In genomic region chr12:11085419-11085818, GRCh38 we compare ENCODE assay signal across 15 cellular contexts. TPM values are rescaled to one million over a fixed set of nuclear protein-coding genes. Genes with fewer than 3 reads are reported as not detected.
A peak's percentile ranks its signal among the peaks of the same experiment; 100 is the strongest.
DNase-seq lines count a peak whose midpoint lies in the region; ATAC-seq, FAIRE-seq and TF ChIP-seq lines count a peak whose summit lies in the region.
"Had no signal": no experiment of that assay in that cellular context is flagged by ENCODE, and none has a peak within 500 bp of the region (broad histone marks: within the 10 kb centered on the region; RNA-seq: fewer than 3 reads in every experiment).

No MANE protein-coding gene starts in this region.

- 5% methylated on average over 3 of the region's 3 CpGs for WGBS in GM12878 (ENCODE audit: insufficient coverage, insufficient replicate concordance, low lambda C conversion rate, missing lambda C conversion rate)

- RAD21 ChIA-PET in GM12878 (lab: Charles Lee; ENCODE audit: unreplicated experiment): interaction anchor here (0.7 kb wide), 1 partner anchor 86 kb away, joined by 3 read pairs; the partner anchor contains the start of gene SMIM10L1

- no peaks in the 10 kb centered on the region for H3K79me2 ChIP-seq in GM12878 (ENCODE audit: control insufficient read depth, insufficient read depth, low read length)

- BruUV-seq in GM12878 (replicated peaks; lab: Mats Ljungman, UMichigan): no TSS peak

- H3K27me3 ChIP-seq in GM12878 (replicated peaks in 1 of 2; ENCODE audit: control insufficient read depth in 2 of 2, insufficient read depth in 2 of 2, low read length in 1 of 2): no peaks in the 10 kb centered on the region
- H3K27me3 ChIP-seq in left ventricle myocardium inferior (ENCODE audit: low read depth): no peaks in the 10 kb centered on the region

- no peak overlapping the region for H3K9ac ChIP-seq in GM12878 (ENCODE audit: control insufficient read depth, insufficient read depth, low read length)

- POLR2A ChIA-PET in GM12878 (lab: Charles Lee): no interaction called here

- ATAC-seq in GM18499 (IDR thresholded peaks at IDR 0.05; ENCODE audit: insufficient read depth, unreplicated experiment): peak; percentile 68
- ATAC-seq in GM19395 (IDR thresholded peaks at IDR 0.05; ENCODE audit: unreplicated experiment): peak; percentile 93
- ATAC-seq in HG03196 (IDR thresholded peaks at IDR 0.05; ENCODE audit: unreplicated experiment): peak; percentile 77
- peak; percentile 92 for ATAC-seq in GM12878
- ATAC-seq: WTC11 had no signal

- no peak overlapping the region for H2AFZ ChIP-seq in GM12878 (ENCODE audit: control insufficient read depth, low read depth, low read length)

- CTCF ChIA-PET in GM12878 (lab: Yijun Ruan, JAX): interaction anchor here (0.6 kb wide), 1 partner anchor 429 kb away, joined by 3 read pairs; no protein-coding TSS in a partner anchor

- peak; percentile 27 for FAIRE-seq in GM12878 (lab: Jason Lieb, UNC)

- H3K27ac ChIP-seq in GM12878 (ENCODE audit: control insufficient read depth, insufficient read depth) (no peak overlapping the region; the same call in 1 of the 2 replicates), left ventricle myocardium inferior (replicated peaks) (no peak overlapping the region)

- no peaks in the 10 kb centered on the region for H4K20me1 ChIP-seq in GM12878 (ENCODE audit: control insufficient read depth, insufficient read depth)

- intact Hi-C loops in GM12878 (cut with micrococcal nuclease; ENCODE audit: unreplicated experiment): no loop called here
- intact Hi-C loops in left ventricle myocardium inferior (cut with micrococcal nuclease): no loop called here

- H3K4me3 ChIP-seq in GM12878: no peak overlapping the region
- no peak overlapping the region for H3K4me3 ChIP-seq in left ventricle myocardium inferior

- no peaks in the 10 kb centered on the region for H3K36me3 ChIP-seq in GM12878 (ENCODE audit: control insufficient read depth in 2 of 2, insufficient read depth in 2 of 2, low read length in 1 of 2)
- no peaks in the 10 kb centered on the region for H3K36me3 ChIP-seq in left ventricle myocardium inferior

- peak; percentile 26 for DNase-seq in GM12878 (ENCODE audit: low read depth, low spot score)
- DNase-seq in activated gamma-delta T cell treated with Interleukin-2 at 50 U/mL for 16 hours: no peak
- no peak for DNase-seq in ACHN
- DNase-seq in COLO668 (lab: John Stamatoyannopoulos, UW; ENCODE audit: unreplicated experiment): no peak
- DNase-seq in left ventricle myocardium inferior: no peak
- DNase-seq: anterior cingulate cortex; CD8-positive, alpha-beta memory T cell; hypothalamus; MM.1S; NCI-H510A treated with DMSO at 0.1 percent for 48 hours; SIG-M5 had no signal

- no peak for TF ChIP-seq RAD21 in GM12878 (IDR thresholded peaks at IDR 0.05; ENCODE audit: insufficient read depth, low read depth, low read length)

- in situ Hi-C loops in GM12878 (cut with MboI) (no loop called here), ACHN (cut with HindIII; ENCODE audit: low pct_ligation_motif_present, low pct_unique_long_range_greater_than_20kb, low sequenced_read_pairs) (no loop called here)

- no peak for TF ChIP-seq POLR2A in GM12878 (IDR thresholded peaks at IDR 0.05; ENCODE audit: low read depth, low read length)

- TF ChIP-seq EP300 in GM12878 (IDR thresholded peaks at IDR 0.05; ENCODE audit: borderline replicate concordance in 1 of 2, control insufficient read depth in 1 of 2, low read depth in 2 of 2, low read length in 2 of 2): peak; percentile 32 to 64; a peak in 3 of 4 replicates

- H3K4me2 ChIP-seq in GM12878 (ENCODE audit: control insufficient read depth, insufficient read depth): no peak overlapping the region

- TF ChIP-seq CTCF in GM12878 (IDR thresholded peaks at IDR 0.05 in 2 of 3, conservative IDR thresholded peaks at IDR 0.05 in 1 of 3; ENCODE audit: control insufficient read depth in 2 of 3, extremely low read depth in 1 of 3, insufficient read depth in 1 of 3, low read depth in 3 of 3, low read length in 3 of 3): no peak
- TF ChIP-seq CTCF in left ventricle myocardium inferior (IDR thresholded peaks at IDR 0.05; ENCODE audit: borderline replicate concordance): no peak

- H3K4me1 ChIP-seq in GM12878 (ENCODE audit: control insufficient read depth, insufficient read depth, low read length) (no peaks in the 10 kb centered on the region), left ventricle myocardium inferior (no peaks in the 10 kb centered on the region)

- H3K9me3 ChIP-seq in GM12878 (replicated peaks; ENCODE audit: control insufficient read depth, insufficient read depth, low read length) (no peaks in the 10 kb centered on the region; the same call in 1 of the 3 replicates), left ventricle myocardium inferior (replicated peaks) (no peaks in the 10 kb centered on the region)

- SMC1A ChIA-PET in GM12878 (lab: Charles Lee; ENCODE audit: uncharacterized antibody, unreplicated experiment): interaction anchor here (1.2 to 1.6 kb wide), 2 partner anchors 11 to 83 kb away, joined by 3 to 4 read pairs; no protein-coding TSS in a partner anchor

RNA-seq across cellular contexts. Expression of gene TAS2R43, which starts 6.7 kb away (rescaled TPM):
- total RNA-seq in GM12878 (2013; cell fraction: nucleolus; rRNA removed): 62.2 and 66.9 TPM in 2 replicates
- total RNA-seq in GM12878 (2014; rRNA removed) (2.1 TPM in 2 replicates), GM12878 (2014; rRNA removed; fragmentation: Illumina TruSeq; extraction: Trizol) (2.1 and 2.7 TPM in 2 replicates), GM12878 (2021) (0.45 and 0.80 TPM in 2 replicates), left ventricle myocardium inferior (not detected)
- not detected for polyA plus RNA-seq in GM12878 (2011; ENCODE audit: low read depth)
- polyA plus RNA-seq in GM12878 (2011; rRNA removed) (0.39 and 0.81 TPM in 2 replicates), GM12878 (2014; fragmentation: Illumina TruSeq; extraction: Trizol) (0.09 TPM in 1 of 2 replicates, not detected in the other), GM12878 (2014; fragmentation: Nextera tagmentation; extraction: Ambion mirVana) (not detected), GM12878 (2014; rRNA removed) (not detected in 2 replicates), GM12878 (2016; fragmentation: Nextera tagmentation; extraction: Ambion mirVana) (not detected)
- not detected in 2 replicates for polyA plus RNA-seq in GM12878 (2011; cell fraction: cytosol; rRNA removed)
- polyA plus RNA-seq in GM12878 (2011; cell fraction: nucleus; rRNA removed): 1.8 and 2.7 TPM in 2 replicates
- not detected in 2 replicates for polyA plus RNA-seq in GM12878 (2012)
- polyA minus RNA-seq in GM12878 (2011; rRNA and poly(A)+ RNA removed): 9.9 and 10.5 TPM in 2 replicates
- polyA minus RNA-seq in GM12878 (2011; cell fraction: cytosol; rRNA and poly(A)+ RNA removed): not detected in 2 replicates
- 19.0 and 35.5 TPM in 2 replicates for polyA minus RNA-seq in GM12878 (2011; cell fraction: nucleus; rRNA and poly(A)+ RNA removed)
- polyA plus RNA-seq: CD8-positive, alpha-beta memory T cell had no signal

RNA-seq across cellular contexts. Expression of gene TAS2R46, which starts 23.3 kb away (rescaled TPM):
- total RNA-seq in GM12878 (2013; cell fraction: nucleolus; rRNA removed): 89.4 and 102 TPM in 2 replicates
- total RNA-seq in GM12878 (2014; rRNA removed) (2.5 and 3.8 TPM in 2 replicates), GM12878 (2014; rRNA removed; fragmentation: Illumina TruSeq; extraction: Trizol) (2.8 and 3.8 TPM in 2 replicates), GM12878 (2021) (1.3 TPM in 2 replicates), left ventricle myocardium inferior (0.30 TPM)
- not detected for polyA plus RNA-seq in GM12878 (2011; ENCODE audit: low read depth)
- polyA plus RNA-seq in GM12878 (2011; rRNA removed) (0.31 and 0.48 TPM in 2 replicates), GM12878 (2014; fragmentation: Illumina TruSeq; extraction: Trizol) (0.07 TPM in 1 of 2 replicates, not detected in the other), GM12878 (2014; fragmentation: Nextera tagmentation; extraction: Ambion mirVana) (not detected), GM12878 (2014; rRNA removed) (0.23 TPM in 1 of 2 replicates, not detected in the other), GM12878 (2016; fragmentation: Nextera tagmentation; extraction: Ambion mirVana) (under 1 TPM; 0.44 to 0.66 TPM)
- polyA plus RNA-seq in GM12878 (2011; cell fraction: cytosol; rRNA removed): not detected in 2 replicates
- polyA plus RNA-seq in GM12878 (2011; cell fraction: nucleus; rRNA removed): 1.9 and 2.3 TPM in 2 replicates
- polyA plus RNA-seq in GM12878 (2012): not detected in 2 replicates
- 20.2 and 25.5 TPM in 2 replicates for polyA minus RNA-seq in GM12878 (2011; rRNA and poly(A)+ RNA removed)
- polyA minus RNA-seq in GM12878 (2011; cell fraction: cytosol; rRNA and poly(A)+ RNA removed): not detected in 2 replicates
- polyA minus RNA-seq in GM12878 (2011; cell fraction: nucleus; rRNA and poly(A)+ RNA removed): 43.6 and 55.7 TPM in 2 replicates
- polyA plus RNA-seq: CD8-positive, alpha-beta memory T cell had no signal

RNA-seq across cellular contexts. Expression of gene TAS2R30, which starts 49.0 kb away (rescaled TPM):
- total RNA-seq in GM12878 (2013; cell fraction: nucleolus; rRNA removed): 174 and 175 TPM in 2 replicates
- total RNA-seq in GM12878 (2014; rRNA removed) (5.8 and 6.9 TPM in 2 replicates), GM12878 (2014; rRNA removed; fragmentation: Illumina TruSeq; extraction: Trizol) (5.9 and 7.3 TPM in 2 replicates), GM12878 (2021) (2.0 and 2.3 TPM in 2 replicates), left ventricle myocardium inferior (0.44 TPM)
- not detected for polyA plus RNA-seq in GM12878 (2011; ENCODE audit: low read depth)
- polyA plus RNA-seq in GM12878 (2011; rRNA removed) (0.54 and 1.1 TPM in 2 replicates), GM12878 (2014; fragmentation: Illumina TruSeq; extraction: Trizol) (0.09 TPM in 1 of 2 replicates, not detected in the other), GM12878 (2014; fragmentation: Nextera tagmentation; extraction: Ambion mirVana) (not detected), GM12878 (2014; rRNA removed) (0.25 TPM in 1 of 2 replicates, not detected in the other), GM12878 (2016; fragmentation: Nextera tagmentation; extraction: Ambion mirVana) (under 1 TPM; 0.09 to 0.25 TPM)
- 0.03 TPM in 1 of 2 replicates, not detected in the other for polyA plus RNA-seq in GM12878 (2011; cell fraction: cytosol; rRNA removed)
- polyA plus RNA-seq in GM12878 (2011; cell fraction: nucleus; rRNA removed): 2.3 and 4.1 TPM in 2 replicates
- 0.06 and 0.15 TPM in 2 replicates for polyA plus RNA-seq in GM12878 (2012)
- 18.0 and 26.1 TPM in 2 replicates for polyA minus RNA-seq in GM12878 (2011; rRNA and poly(A)+ RNA removed)
- polyA minus RNA-seq in GM12878 (2011; cell fraction: cytosol; rRNA and poly(A)+ RNA removed): not detected in 2 replicates
- polyA minus RNA-seq in GM12878 (2011; cell fraction: nucleus; rRNA and poly(A)+ RNA removed): 34.5 and 61.6 TPM in 2 replicates
- polyA plus RNA-seq: CD8-positive, alpha-beta memory T cell had no signal

RNA-seq across cellular contexts. Expression of gene TAS2R31, which starts 54.2 kb away (rescaled TPM):
- 125 and 128 TPM in 2 replicates for total RNA-seq in GM12878 (2013; cell fraction: nucleolus; rRNA removed)
- 3.4 and 6.2 TPM in 2 replicates for total RNA-seq in GM12878 (2014; rRNA removed)
- 4.9 and 6.9 TPM in 2 replicates for total RNA-seq in GM12878 (2014; rRNA removed; fragmentation: Illumina TruSeq; extraction: Trizol)
- total RNA-seq in GM12878 (2021): 2.7 and 2.9 TPM in 2 replicates
- polyA plus RNA-seq in GM12878 (2011; ENCODE audit: low read depth): not detected
- polyA plus RNA-seq in GM12878 (2011; rRNA removed): 1.2 and 2.7 TPM in 2 replicates
- 0.25 and 0.30 TPM in 2 replicates for polyA plus RNA-seq in GM12878 (2011; cell fraction: cytosol; rRNA removed)
- polyA plus RNA-seq in GM12878 (2011; cell fraction: nucleus; rRNA removed): 3.6 and 4.1 TPM in 2 replicates
- 0.26 and 0.67 TPM in 2 replicates for polyA plus RNA-seq in GM12878 (2012)
- polyA plus RNA-seq in GM12878 (2014; fragmentation: Illumina TruSeq; extraction: Trizol): 0.84 TPM in 1 of 2 replicates, not detected in the other
- under 1 TPM; 0.09 to 0.71 TPM for polyA plus RNA-seq in GM12878 (2014; fragmentation: Nextera tagmentation; extraction: Ambion mirVana)
- 0.40 and 0.46 TPM in 2 replicates for polyA plus RNA-seq in GM12878 (2014; rRNA removed)
- polyA plus RNA-seq in GM12878 (2016; fragmentation: Nextera tagmentation; extraction: Ambion mirVana): under 1 TPM; 0.33 to 0.68 TPM
- 18.7 and 25.5 TPM in 2 replicates for polyA minus RNA-seq in GM12878 (2011; rRNA and poly(A)+ RNA removed)
- polyA minus RNA-seq in GM12878 (2011; cell fraction: cytosol; rRNA and poly(A)+ RNA removed): not detected in 2 replicates
- polyA minus RNA-seq in GM12878 (2011; cell fraction: nucleus; rRNA and poly(A)+ RNA removed): 52.7 and 80.4 TPM in 2 replicates
- 0.88 TPM for total RNA-seq in left ventricle myocardium inferior
- polyA plus RNA-seq: CD8-positive, alpha-beta memory T cell had no signal
